ENCODE assay signal across 12 cellular contexts in the genomic region with DNA sequence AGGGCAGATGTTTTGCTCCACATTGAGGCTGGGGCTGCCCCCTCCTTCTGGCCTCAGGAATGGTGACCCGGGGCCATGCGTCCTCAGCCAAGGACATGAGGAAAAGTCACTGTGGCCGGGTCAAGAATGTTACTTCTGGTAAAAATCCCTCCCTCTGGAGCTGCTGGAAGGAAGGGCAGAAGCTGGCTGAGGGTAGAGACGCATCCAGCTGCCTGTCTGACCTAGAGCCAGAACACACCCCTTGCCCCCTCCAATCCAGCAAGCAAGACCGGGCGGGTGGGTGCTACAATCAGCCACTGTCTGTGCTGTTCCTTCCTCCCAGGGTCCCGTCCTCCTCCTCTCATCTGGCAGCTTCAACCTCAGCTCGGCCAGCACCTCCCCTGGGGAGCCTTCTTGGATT. TPM values are rescaled to one million over a fixed set of nuclear protein-coding genes. Genes with fewer than 3 reads are reported as not detected.
A peak's percentile ranks its signal among the peaks of the same experiment; 100 is the strongest.
DNase-seq lines count a peak whose midpoint lies in the region; ATAC-seq and TF ChIP-seq lines count a peak whose summit lies in the region.
"Had no signal": no experiment of that assay in that cellular context is flagged by ENCODE, and none has a peak within 500 bp of the region (broad histone marks: within the 10 kb centered on the region; RNA-seq: fewer than 3 reads in every experiment).

No MANE protein-coding gene starts in this region.

- peak overlapping the region; percentile 76 for H3K23ac ChIP-seq in neuronal stem cell (ENCODE audit: low read depth, low read length, poor library complexity)

- no peak overlapping the region for H4K8ac ChIP-seq in neuronal stem cell (ENCODE audit: low read depth, low read length)

- H3K9me3 ChIP-seq in body of pancreas = no peaks in the 10 kb centered on the region
- no peaks in the 10 kb centered on the region for H3K9me3 ChIP-seq in heart right ventricle
- H3K9me3 ChIP-seq in neuronal stem cell (replicated peaks in 1 of 2; ENCODE audit: control insufficient read depth in 2 of 2, insufficient read depth in 1 of 2, low read depth in 1 of 2, low read length in 2 of 2) = no peaks in the 10 kb centered on the region
- H3K9me3 ChIP-seq in upper lobe of left lung = no peaks in the 10 kb centered on the region

- H3K9ac ChIP-seq in neuronal stem cell (ENCODE audit: low read depth, low read length, poor library complexity) = peak overlapping the region; percentile 57

- no peak overlapping the region for H2BK120ac ChIP-seq in neuronal stem cell (ENCODE audit: low read depth, low read length)

- TF ChIP-seq POLR2A in body of pancreas (IDR thresholded peaks at IDR 0.05) = no peak
- TF ChIP-seq POLR2A in upper lobe of left lung (IDR thresholded peaks at IDR 0.05) = no peak

- no peak overlapping the region for H3K27ac ChIP-seq in body of pancreas
- peak overlapping the region in 9 of 10 donors; percentile 24 to 69 (median 52) for H3K27ac ChIP-seq in heart right ventricle
- no peak overlapping the region for H3K27ac ChIP-seq in neuronal stem cell (replicated peaks; ENCODE audit: low read length)
- peak overlapping the region; percentile 44 to 76 (median 57) for H3K27ac ChIP-seq in upper lobe of left lung

- no peaks in the 10 kb centered on the region for H3K4me1 ChIP-seq in body of pancreas
- H3K4me1 ChIP-seq in heart right ventricle = peaks cover 0 to 29% (median 10%) of the 10 kb centered on the region in 9 donors
- H3K4me1 ChIP-seq in neuronal stem cell (ENCODE audit: control insufficient read depth in 2 of 2, insufficient read depth in 1 of 2, low read depth in 1 of 2, low read length in 2 of 2) = no peaks in the 10 kb centered on the region
- H3K4me1 ChIP-seq in upper lobe of left lung = peaks cover 0 to 4% (median 0%) of the 10 kb centered on the region in 4 donors

- no peak overlapping the region for H3K4me3 ChIP-seq in body of pancreas
- no peak overlapping the region for H3K4me3 ChIP-seq in heart right ventricle
- H3K4me3 ChIP-seq in neuronal stem cell (ENCODE audit: low read length in 2 of 2) = no peak overlapping the region
- H3K4me3 ChIP-seq in upper lobe of left lung = no peak overlapping the region

- DNase-seq in body of pancreas (peak in 3 of 4 donors; percentile 40 to 60 (median 44)), heart right ventricle (peak; percentile 63 to 76), neuronal stem cell (ENCODE audit: low spot score) (no peak), upper lobe of left lung (peak in 1 of 2 donors; percentile 34), DMS153 (lab: John Stamatoyannopoulos, UW) (no peak), LoVo (ENCODE audit: low spot score) (no peak)
- DNase-seq: activated CD8-positive, alpha-beta memory T cell treated with anti-CD3 and anti-CD28 coated beads for 24 hours; activated effector memory CD4-positive, alpha-beta T cell treated with Interleukin-2 at 50 U/mL for 16 hours; CD4-positive, alpha-beta T cell; NCI-H1436 treated with DMSO at 0.1 percent for 48 hours had no signal

- peaks cover 12% of the 10 kb centered on the region for H3K79me1 ChIP-seq in neuronal stem cell (ENCODE audit: low read depth, low read length)

- H4K91ac ChIP-seq in neuronal stem cell (ENCODE audit: low read depth, low read length, poor library complexity) = no peak overlapping the region

- no peak overlapping the region for H3K4ac ChIP-seq in neuronal stem cell (ENCODE audit: low read length)

- no peak for TF ChIP-seq EP300 in upper lobe of left lung (IDR thresholded peaks at IDR 0.05)

- H2AK5ac ChIP-seq in neuronal stem cell (ENCODE audit: low read depth, low read length) = no peak overlapping the region

- no peak overlapping the region for H2AFZ ChIP-seq in neuronal stem cell (ENCODE audit: low read length)

- peaks cover 0 to 4% of the 10 kb centered on the region in 2 donors for H3K36me3 ChIP-seq in body of pancreas (replicated peaks in 1 of 2; ENCODE audit: insufficient read depth in 1 of 2, low read depth in 2 of 2)
- H3K36me3 ChIP-seq in heart right ventricle = peaks cover 0 to 33% (median 12%) of the 10 kb centered on the region in 9 donors
- H3K36me3 ChIP-seq in neuronal stem cell (replicated peaks in 1 of 2; ENCODE audit: control insufficient read depth in 2 of 2, insufficient read depth in 2 of 2, low read length in 2 of 2) = peaks cover 30 to 83% of the 10 kb centered on the region in 2 donors
- H3K36me3 ChIP-seq in upper lobe of left lung = peaks cover 0 to 4% (median 1%) of the 10 kb centered on the region in 4 donors

- H3K27me3 ChIP-seq in body of pancreas (no peaks in the 10 kb centered on the region), heart right ventricle (no peaks in the 10 kb centered on the region), neuronal stem cell (ENCODE audit: control insufficient read depth in 3 of 3, insufficient read depth in 3 of 3, low read depth in 1 of 3, low read length in 3 of 3) (no peaks in the 10 kb centered on the region), upper lobe of left lung (no peaks in the 10 kb centered on the region)

- TF ChIP-seq CTCF in body of pancreas (IDR thresholded peaks at IDR 0.05) (no peak), heart right ventricle (IDR thresholded peaks at IDR 0.05) (no peak), upper lobe of left lung (IDR thresholded peaks at IDR 0.05) (no peak)

- WGBS in body of pancreas, 2 donors = 75 to 80% methylated on average over 8 of the region's 8 CpGs
- whole genome bisulfite sequencing in heart right ventricle, 2 donors = 43 to 45% methylated on average over 8 of the region's 8 CpGs
- WGBS in neuronal stem cell (ENCODE audit: extremely low coverage in 2 of 2, insufficient read length in 2 of 2, insufficient replicate concordance in 1 of 2), 2 donors = no CpG with 5 or more reads among the region's 8 CpGs
- WGBS in upper lobe of left lung, 2 donors = 50 to 72% methylated on average over 1 to 8 of the region's 8 CpGs

- no peak overlapping the region for H2BK12ac ChIP-seq in neuronal stem cell (ENCODE audit: low read length)

- H3K4me2 ChIP-seq in neuronal stem cell (ENCODE audit: insufficient read depth, low read length, poor library complexity, severe bottlenecking) = no peak overlapping the region

- H3K18ac ChIP-seq in neuronal stem cell (ENCODE audit: low read length) = peak overlapping the region; percentile 55

- peak overlapping the region; percentile 35 for H2BK5ac ChIP-seq in neuronal stem cell (ENCODE audit: low read length)

- no peak overlapping the region for H3K14ac ChIP-seq in neuronal stem cell (ENCODE audit: low read length)

- H2BK15ac ChIP-seq in neuronal stem cell (ENCODE audit: low read length) = no peak overlapping the region

- intact Hi-C loops in body of pancreas (cut with DNase I) (no loop called here), heart right ventricle (cut with DNase I) (no loop called here)

- ATAC-seq in body of pancreas = peak; percentile 69
- ATAC-seq in heart right ventricle = peak; percentile 80 to 92 (median 88)
- peak; percentile 84 to 86 for ATAC-seq in upper lobe of left lung (ENCODE audit: low FRiP score in 2 of 2)
- no peak for ATAC-seq in GM18861 (IDR thresholded peaks at IDR 0.05; ENCODE audit: unreplicated experiment)
- no peak for ATAC-seq in GM19463 (IDR thresholded peaks at IDR 0.05; ENCODE audit: unreplicated experiment)

RNA-seq across cellular contexts. Expression of gene PTPRS, which starts 59.0 kb away (rescaled TPM):
- 100 to 1,000 TPM; 133 to 139 TPM for total RNA-seq in body of pancreas
- total RNA-seq in heart right ventricle = 10 to 100 TPM; 25.5 to 74.7 (median 33.1) TPM
- polyA plus RNA-seq in heart right ventricle = 10 to 100 TPM in 1 of 2 donors, 1 to 10 TPM in 1; 4.9 to 20.2 TPM
- 162 TPM for polyA plus RNA-seq in neuronal stem cell (2013, experiment 1 of 2)
- polyA plus RNA-seq in neuronal stem cell (2013, experiment 2 of 2) = 172 TPM
- total RNA-seq in upper lobe of left lung = 100 to 1,000 TPM in 4 of 6 donors, 10 to 100 TPM in 2; 85.6 to 325 (median 146) TPM

Comparison
In these comparisons a context has a peak if more than half of its experiments do, and no peak if none do; other contexts are left out.
1. ATAC-seq: peak in body of pancreas (single experiment), heart right ventricle (8 of 8) and upper lobe of left lung (2 of 2); none in GM18861 (single experiment) and GM19463 (single experiment).
2. DNase-seq: peak in body of pancreas (3 of 4) and heart right ventricle (2 of 2); none in neuronal stem cell (single experiment), DMS153 (single experiment) and LoVo (single experiment).
3. H3K27ac ChIP-seq: peak in heart right ventricle (9 of 10) and upper lobe of left lung (4 of 4); none in body of pancreas (0 of 4) and neuronal stem cell (single experiment).